8 cellular contexts compared by ENCODE assay signal in the genomic region with DNA sequence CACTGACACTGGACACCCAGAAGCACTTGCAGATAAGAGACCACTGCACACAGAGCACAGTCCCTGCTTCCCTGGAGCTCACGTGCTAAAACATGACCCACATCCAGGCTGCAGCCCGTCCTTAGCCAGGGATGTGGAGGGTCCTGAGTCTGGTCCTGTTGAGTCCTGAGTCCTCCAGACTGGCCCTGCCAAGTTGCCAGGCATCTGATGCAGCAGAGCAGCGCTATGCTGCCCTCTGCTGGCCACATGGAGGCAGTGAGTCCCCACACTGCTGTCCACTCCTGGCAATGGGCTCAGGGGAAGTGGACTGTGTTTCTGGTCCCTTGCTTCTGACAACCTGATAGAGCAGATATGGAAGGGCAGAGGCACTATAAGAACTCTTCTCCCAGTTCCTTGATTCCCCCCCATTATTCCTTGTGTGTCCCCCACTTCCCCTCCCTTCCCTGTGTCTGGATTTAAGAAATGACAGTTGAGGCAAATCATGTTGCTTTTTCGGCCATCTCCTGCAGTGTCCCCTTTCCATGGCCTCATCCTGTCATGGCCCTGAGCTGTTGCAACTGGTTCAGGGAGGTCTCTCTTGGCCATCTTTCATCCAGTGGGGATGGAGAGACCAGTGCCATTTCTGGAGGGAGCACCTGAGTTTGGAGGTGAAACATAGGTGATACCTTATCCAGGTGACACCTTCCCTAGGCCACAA.
DNase-seq lines count a peak whose midpoint lies in the region; ATAC-seq and TF ChIP-seq lines count a peak whose summit lies in the region.

No MANE protein-coding gene starts in this region.

- peaks cover 19% of the 10 kb centered on the region for H3K27me3 Mint-ChIP-seq in H9 (ENCODE audit: low read depth)
- H3K27me3 Mint-ChIP-seq in MCF 10A (ENCODE audit: insufficient read depth, unreplicated experiment) = peaks cover 8% of the 10 kb centered on the region
- peaks cover 0 to 4% (median 4%) of the 10 kb centered on the region in 3 donors for H3K27me3 Mint-ChIP-seq in immature natural killer cell (ENCODE audit: low read depth in 3 of 3)

- no peak overlapping the region for H3K4ac ChIP-seq in H9 (ENCODE audit: low read depth, low read length)

- H4K8ac ChIP-seq in H9 (replicated peaks; ENCODE audit: insufficient read length, low read depth, low read length) = no peak overlapping the region

- no peaks in the 10 kb centered on the region for H3K27me3 ChIP-seq in H9 (ENCODE audit: insufficient read depth, low read length)

- no peak overlapping the region for H4K5ac ChIP-seq in H9 (ENCODE audit: insufficient read length, low read depth, low read length)

- H3K56ac ChIP-seq in H9 (ENCODE audit: insufficient read length, low read depth, low read length) = no peak overlapping the region

- no peaks in the 10 kb centered on the region for H3K79me2 ChIP-seq in H9 (ENCODE audit: insufficient read depth, low read length)

- H3T11ph ChIP-seq in H9 (ENCODE audit: low read length) = no peak overlapping the region

- H3K27ac ChIP-seq in H9 (ENCODE audit: insufficient read length, low read depth, low read length) (no peak overlapping the region), VCaP (no peak overlapping the region)

- no peak overlapping the region for H3K9ac ChIP-seq in H9 (ENCODE audit: extremely low read depth, insufficient read length, low read length)

- no peak overlapping the region for H2AFZ ChIP-seq in H9 (ENCODE audit: low read length)

- no peak overlapping the region for H2AK5ac ChIP-seq in H9 (ENCODE audit: insufficient read length, low read length)

- H2BK12ac ChIP-seq in H9 (ENCODE audit: insufficient read length, low read depth, low read length) = no peak overlapping the region

- H2BK120ac ChIP-seq in H9 (ENCODE audit: low read depth, low read length, poor library complexity, severe bottlenecking) = no peak overlapping the region

- POLR2A ChIA-PET in MCF 10A (lab: Yijun Ruan, JAX) = interaction anchor here (0.7 to 3.1 kb wide), 2 partner anchors 24 to 33 kb away, joined by 4 to 15 read pairs; no protein-coding TSS in a partner anchor

- TF ChIP-seq CTCF in H9 (conservative IDR thresholded peaks at IDR 0.05) = peak; percentile 96
- peak; percentile 99 for TF ChIP-seq CTCF in VCaP (conservative IDR thresholded peaks at IDR 0.05)
- TF ChIP-seq CTCF in MCF 10A (IDR thresholded peaks at IDR 0.05; ENCODE audit: unreplicated experiment) = peak; percentile 96

- no peaks in the 10 kb centered on the region for H3K4me1 ChIP-seq in H9 (ENCODE audit: insufficient read depth, low read length)

- no peaks in the 10 kb centered on the region for H3K79me1 ChIP-seq in H9 (ENCODE audit: insufficient read depth, low read depth, low read length, poor library complexity, severe bottlenecking)

- H3K4me1 Mint-ChIP-seq in H9 (peaks cover 4 to 9% of the 10 kb centered on the region in 2 experiments), MCF 10A (ENCODE audit: insufficient read depth, unreplicated experiment) (peaks cover 10% of the 10 kb centered on the region), immature natural killer cell (peaks cover 13 to 19% of the 10 kb centered on the region in 2 donors)

- H3K23me2 ChIP-seq in H9 (ENCODE audit: insufficient read length, low read depth, low read length, poor library complexity, severe bottlenecking) = peaks cover 10% of the 10 kb centered on the region

- H4K20me1 ChIP-seq in H9 (ENCODE audit: control insufficient read depth, insufficient read depth, insufficient read length) = no peaks in the 10 kb centered on the region

- peak; percentile 67 for DNase-seq in DMS53 treated with DMSO at 0.1 percent for 48 hours (lab: John Stamatoyannopoulos, UW; ENCODE audit: unreplicated experiment)
- peak; percentile 81 for DNase-seq in H9
- DNase-seq in NCI-H2107 (lab: John Stamatoyannopoulos, UW) = peak; percentile 18
- peak; percentile 79 for DNase-seq in MCF 10A (ENCODE audit: unreplicated experiment)
- peak; percentile 59 to 70 (median 63) for DNase-seq in immature natural killer cell
- DNase-seq in stimulated activated CD4-positive, alpha-beta T cell treated with anti-CD3 and anti-CD28 coated beads, Interleukin-12 subunit alpha, Interleukin-12 subunit beta, amount 100 ng/mL, for 48 hours (ENCODE audit: low read depth in 2 of 3, low spot score in 1 of 3) = peak; percentile 49 to 68 (median 64)

- H3K18ac ChIP-seq in H9 (ENCODE audit: insufficient read length, low read depth, low read length) = no peak overlapping the region

- no peak overlapping the region for H4K91ac ChIP-seq in H9 (ENCODE audit: insufficient read length, low read depth, low read length)

- H3K9me3 Mint-ChIP-seq in H9 (no peaks in the 10 kb centered on the region), MCF 10A (ENCODE audit: unreplicated experiment) (no peaks in the 10 kb centered on the region), immature natural killer cell (no peaks in the 10 kb centered on the region)

- H3K4me2 ChIP-seq in H9 (ENCODE audit: insufficient read depth, insufficient read length, low read length) = no peak overlapping the region

- no peak overlapping the region for H3K4me3 Mint-ChIP-seq in H9
- no peak overlapping the region for H3K4me3 Mint-ChIP-seq in MCF 10A (ENCODE audit: unreplicated experiment)
- H3K4me3 Mint-ChIP-seq in immature natural killer cell = peak overlapping the region; percentile 26 to 76 (median 60)

- H3K9me3 ChIP-seq in H9 (ENCODE audit: control insufficient read depth, low read depth, low read length) = no peaks in the 10 kb centered on the region

- CTCF ChIA-PET in MCF 10A (lab: Yijun Ruan, JAX) = interaction anchor here (0.5 to 18.6 kb wide), 101 partner anchors 9 to 1944 kb away, joined by 3 to 622 read pairs (median 4); a partner anchor contains a TSS

- no CpG with 5 or more reads among the region's 4 CpGs for WGBS in H9 (ENCODE audit: extremely low coverage, insufficient read length, low lambda C conversion rate)

- H2BK5ac ChIP-seq in H9 (ENCODE audit: insufficient read length, low read length) = no peak overlapping the region

- H3K23ac ChIP-seq in H9 (ENCODE audit: insufficient read length, low read depth, low read length) = no peak overlapping the region

- no peak overlapping the region for H3K14ac ChIP-seq in H9 (ENCODE audit: insufficient read depth, low read length)

- no peak overlapping the region for H2BK20ac ChIP-seq in H9 (ENCODE audit: low read depth, low read length, poor library complexity, severe bottlenecking)

- intact Hi-C loops in MCF 10A (cut with micrococcal nuclease) = loop anchor here (1.0 to 10.0 kb wide), 5 partner anchors 85 to 402 kb away; a partner anchor contains a TSS

- ATAC-seq in GM21619 (IDR thresholded peaks at IDR 0.05; ENCODE audit: unreplicated experiment) = no peak

- H3K27ac Mint-ChIP-seq in H9 (no peak overlapping the region; a peak in 1 of 7 replicates), MCF 10A (ENCODE audit: low read depth, unreplicated experiment) (no peak overlapping the region), immature natural killer cell (peak overlapping the region in 1 of 6 donors; percentile 80)

- H3K36me3 Mint-ChIP-seq in H9 (ENCODE audit: insufficient read depth in 1 of 3, low read depth in 3 of 3) (peaks cover 0 to 5% (median 5%) of the 10 kb centered on the region in 3 experiments; a peak in 3 of 7 replicates), MCF 10A (ENCODE audit: insufficient read depth, unreplicated experiment) (peaks cover 5% of the 10 kb centered on the region), immature natural killer cell (peaks cover 0 to 3% (median 0%) of the 10 kb centered on the region in 3 donors)

- H2BK15ac ChIP-seq in H9 (ENCODE audit: low read depth, low read length) = no peak overlapping the region

- no TSS peak for BruUV-seq in MCF 10A (replicated peaks; lab: Mats Ljungman, UMichigan)

Comparison
In these comparisons a context has a peak if more than half of its experiments do, and no peak if none do; other contexts are left out.
1. DNase-seq: peak in every context shown above with its lines; median percentile 81 in H9; 79 in MCF 10A; 67 in DMS53 treated with DMSO at 0.1 percent for 48 hours; 64 in stimulated activated CD4-positive, alpha-beta T cell treated with anti-CD3 and anti-CD28 coated beads, Interleukin-12 subunit alpha, Interleukin-12 subunit beta, amount 100 ng/mL, for 48 hours; 63 in immature natural killer cell; 18 in NCI-H2107.
2. H3K4me3 Mint-ChIP-seq: peak in immature natural killer cell (5 of 5); none in H9 (0 of 2) and MCF 10A (single experiment).
3. Peak in every context shown above with its lines, with median percentiles within 50 percentile points of each other: CTCF ChIP-seq.